Comparison of ENCODE assay signal across 20 cellular contexts in genomic region chr14:33793711-33794110, GRCh38.
DNase-seq lines count a peak whose midpoint lies in the region; TF ChIP-seq lines count a peak whose summit lies in the region.
"Had no signal": no experiment of that assay in that cellular context is flagged by ENCODE, and none has a peak within 500 bp of the region (broad histone marks: within the 10 kb centered on the region; RNA-seq: fewer than 3 reads in every experiment).

No MANE protein-coding gene starts in this region.

- peaks cover 9% of the 10 kb centered on the region for H3K36me3 Mint-ChIP-seq in neural progenitor cell
- H3K36me3 Mint-ChIP-seq: CD14-positive monocyte had no signal

- H4K20me1 ChIP-seq in neural progenitor cell (ENCODE audit: low read depth) (no peaks in the 10 kb centered on the region), osteoblast (ENCODE audit: insufficient read depth, low read length) (no peaks in the 10 kb centered on the region)

- no peak overlapping the region for H3K4me3 ChIP-seq in neural progenitor cell
- H3K4me3 ChIP-seq in osteoblast (ENCODE audit: insufficient read depth, low read length), result no peak overlapping the region
- H3K4me3 ChIP-seq: K562, PC-9, SJCRH30 had no signal

- H3K27ac ChIP-seq in neural progenitor cell (no peak overlapping the region), osteoblast (ENCODE audit: low read depth, low read length) (no peak overlapping the region)
- H3K27ac ChIP-seq: 22Rv1, PC-9, SJCRH30 had no signal

- TF ChIP-seq CTCF in neural progenitor cell (IDR thresholded peaks at IDR 0.05) (no peak), GM10266 (IDR thresholded peaks at IDR 0.05; ENCODE audit: control insufficient read depth, insufficient read depth, low read depth, missing control alignments) (no peak), osteoblast (IDR thresholded peaks at IDR 0.05; ENCODE audit: extremely low read depth, low read depth, low read length) (no peak)

- peaks cover 18% of the 10 kb centered on the region for H3K4me1 ChIP-seq in neural progenitor cell
- H3K4me1 ChIP-seq in osteoblast (ENCODE audit: insufficient read depth, low read length), result peaks cover 15% of the 10 kb centered on the region
- H3K4me1 ChIP-seq: SJCRH30 had no signal

- peaks cover 28% of the 10 kb centered on the region for H3K4me1 Mint-ChIP-seq in neural progenitor cell

- no peaks in the 10 kb centered on the region for H3K36me3 ChIP-seq in neural progenitor cell
- no peaks in the 10 kb centered on the region for H3K36me3 ChIP-seq in osteoblast (ENCODE audit: insufficient read depth, low read length)
- H3K36me3 ChIP-seq: BE2C, SJCRH30 had no signal

- peaks cover 2% of the 10 kb centered on the region for H3K9me3 Mint-ChIP-seq in neural progenitor cell

- H3K27me3 ChIP-seq in neural progenitor cell (peaks cover 7% of the 10 kb centered on the region), osteoblast (ENCODE audit: insufficient read depth, low read length) (peaks cover 9% of the 10 kb centered on the region)
- H3K27me3 ChIP-seq: SJCRH30 had no signal

- H3K27me3 Mint-ChIP-seq in neural progenitor cell (ENCODE audit: insufficient read depth, low read depth), result peaks cover 10% of the 10 kb centered on the region

- H3F3A ChIP-seq in neural progenitor cell (ENCODE audit: low read depth), result no peaks in the 10 kb centered on the region

- H3K9me3 ChIP-seq in neural progenitor cell (ENCODE audit: low read depth) (no peaks in the 10 kb centered on the region), osteoblast (ENCODE audit: low read depth, low read length) (no peaks in the 10 kb centered on the region)
- H3K9me3 ChIP-seq: BE2C, SJCRH30 had no signal

- H2AFZ ChIP-seq in neural progenitor cell (replicated peaks), result no peak overlapping the region
- no peak overlapping the region for H2AFZ ChIP-seq in osteoblast (ENCODE audit: low read length)

- H3K4me2 ChIP-seq in neural progenitor cell (no peak overlapping the region), osteoblast (ENCODE audit: insufficient read depth, low read length) (no peak overlapping the region)

- no peak overlapping the region for H3K9ac ChIP-seq in neural progenitor cell

- no peak overlapping the region for H3K27ac Mint-ChIP-seq in neural progenitor cell
- H3K27ac Mint-ChIP-seq: CD14-positive monocyte had no signal

- no peak overlapping the region for H3K4me3 Mint-ChIP-seq in neural progenitor cell

- peak; percentile 68 for DNase-seq in NCI-H2029 treated with DMSO at 0.1 percent for 48 hours (lab: John Stamatoyannopoulos, UW)
- no peak for DNase-seq in NCI-H2029 (lab: John Stamatoyannopoulos, UW)
- peak; percentile 59 for DNase-seq in globus pallidus (ENCODE audit: low spot score)
- peak; percentile 17 for DNase-seq in neural progenitor cell (ENCODE audit: low spot score)
- DNase-seq in NCI-H526 (lab: John Stamatoyannopoulos, UW), result no peak
- DNase-seq in GM10266 (ENCODE audit: extremely low spot score), result no peak
- DNase-seq in osteoblast (ENCODE audit: insufficient read length, low spot score, missing footprints), result no peak
- DNase-seq: BE2C, Calu3, DND-41, NCI-H1105 treated with DMSO at 0.1 percent for 48 hours, NCI-H146, NCI-H1930, NCI-H446 treated with DMSO at 0.1 percent for 48 hours, NCI-H526 treated with DMSO at 0.1 percent for 48 hours, PC-9, SJCRH30 had no signal

- H3K79me2 ChIP-seq in neural progenitor cell (ENCODE audit: low read depth), result no peaks in the 10 kb centered on the region
- no peaks in the 10 kb centered on the region for H3K79me2 ChIP-seq in osteoblast (ENCODE audit: insufficient read depth, low read length)

Comparison
In these comparisons a context has a peak if more than half of its experiments do, and no peak if none do; other contexts are left out.
1. DNase-seq: peak in NCI-H2029 treated with DMSO at 0.1 percent for 48 hours (single experiment), globus pallidus (single experiment) and neural progenitor cell (single experiment); none in NCI-H2029 (single experiment), NCI-H526 (0 of 2), GM10266 (single experiment) and osteoblast (single experiment).